Comparison of ENCODE assay signal across 8 cellular contexts in the genomic region with DNA sequence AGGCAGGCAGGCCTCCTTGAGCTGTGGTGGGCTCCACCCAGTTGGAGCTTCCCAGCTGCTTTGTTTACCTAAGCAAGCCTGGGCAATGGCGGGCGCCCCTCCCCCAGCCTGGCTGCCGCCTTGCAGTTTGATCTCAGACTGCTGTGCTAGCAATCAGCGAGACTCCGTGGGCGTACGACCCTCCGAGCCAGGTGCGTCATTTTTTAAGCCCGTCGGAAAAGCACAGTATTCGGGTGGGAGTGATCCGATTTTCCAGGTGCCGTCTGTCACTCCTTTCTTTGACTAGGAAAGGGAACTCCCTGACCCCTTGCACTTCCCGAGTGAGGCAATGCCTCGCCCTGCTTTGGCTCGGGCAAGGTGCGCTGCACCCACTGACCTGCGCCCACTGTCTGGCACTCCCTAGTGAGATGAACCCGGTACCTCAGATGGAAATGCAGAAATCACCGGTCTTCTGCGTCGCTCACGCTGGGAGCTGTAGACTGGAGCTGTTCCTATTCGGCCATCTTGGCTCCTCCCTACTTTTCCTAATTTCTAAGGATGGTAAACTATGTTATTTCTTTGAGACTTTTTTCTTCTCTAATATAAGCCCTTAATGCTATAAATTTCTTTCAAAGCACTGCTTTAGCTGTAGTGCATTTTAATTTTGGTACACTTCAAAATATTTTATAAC.
A peak's percentile ranks its signal among the peaks of the same experiment; 100 is the strongest.
DNase-seq lines count a peak whose midpoint lies in the region; FAIRE-seq and TF ChIP-seq lines count a peak whose summit lies in the region.
"Not testable (repeated sequence)": the region's sequence is repeated elsewhere in the genome, so short reads cannot be mapped to it uniquely, and the experiment has no call there.

No MANE protein-coding gene starts in this region.

- not testable (repeated sequence) for H3K27ac Mint-ChIP-seq in nephron progenitor cell

- TF ChIP-seq POLR2A in H1 (IDR thresholded peaks at IDR 0.05; ENCODE audit: control extremely low read depth in 1 of 2, low read depth in 2 of 2, low read length in 2 of 2); suprapubic skin (IDR thresholded peaks at IDR 0.05): not testable (repeated sequence)

- H3K27ac ChIP-seq in HEK293 (ENCODE audit: extremely low read depth, low read depth, low read length); H1 (ENCODE audit: low read depth, low read length); kidney (ENCODE audit: low read depth in 2 of 2, low read length in 2 of 2); suprapubic skin: not testable (repeated sequence)
- H3K27ac ChIP-seq in SJCRH30: peak overlapping the region; percentile 57

- TF ChIP-seq RAD21 in H1 (IDR thresholded peaks at IDR 0.05 in 1 of 2, conservative IDR thresholded peaks at IDR 0.05 in 1 of 2; ENCODE audit: low read depth in 2 of 2, low read length in 2 of 2): not testable (repeated sequence)

- H3K23me2 ChIP-seq in H1 (ENCODE audit: low read depth, low read length): not testable (repeated sequence)

- peaks cover 51% of the 10 kb centered on the region for H3K9me3 Mint-ChIP-seq in nephron progenitor cell

- not testable (repeated sequence) for H4K20me1 ChIP-seq in H1 (replicated peaks in 1 of 2; ENCODE audit: control insufficient read depth in 1 of 2, insufficient read depth in 2 of 2, low read length in 2 of 2)

- H3K9ac ChIP-seq in H1 (replicated peaks in 1 of 4; ENCODE audit: extremely low read depth in 1 of 4, low read depth in 3 of 4, low read length in 3 of 4); kidney (ENCODE audit: low read length in 2 of 2): not testable (repeated sequence)

- not testable (repeated sequence) for H3K27me3 Mint-ChIP-seq in nephron progenitor cell (ENCODE audit: low read depth, poor library complexity)

- H3K36me3 Mint-ChIP-seq in nephron progenitor cell (ENCODE audit: low read depth): peaks cover 36% of the 10 kb centered on the region

- H3K4me1 ChIP-seq in HEK293 (ENCODE audit: control insufficient read depth, insufficient read depth, low read length); SJCRH30; H1 (replicated peaks in 1 of 4; ENCODE audit: control insufficient read depth in 3 of 4, insufficient read depth in 4 of 4, low read length in 3 of 4); kidney (ENCODE audit: control insufficient read depth in 1 of 2, insufficient read depth in 1 of 2, low read depth in 1 of 2, low read length in 2 of 2); suprapubic skin: not testable (repeated sequence)

- H3K36me3 ChIP-seq in HEK293 (ENCODE audit: control insufficient read depth in 2 of 2, insufficient read depth in 1 of 2, low read length in 2 of 2); SJCRH30; H1 (ENCODE audit: control insufficient read depth in 2 of 4, insufficient read depth in 4 of 4, low read length in 3 of 4); kidney (ENCODE audit: control insufficient read depth in 1 of 2, insufficient read depth in 2 of 2, low read length in 2 of 2); suprapubic skin: not testable (repeated sequence)

- H3K79me2 ChIP-seq in H1 (ENCODE audit: control insufficient read depth in 1 of 2, insufficient read depth in 2 of 2, low read length in 2 of 2): not testable (repeated sequence)

- H3K4me3 ChIP-seq in HEK293 (ENCODE audit: low read depth, low read length): not testable (repeated sequence)
- H3K4me3 ChIP-seq in SJCRH30 (peak overlapping the region; percentile 65), H1 (ENCODE audit: extremely low read depth in 1 of 4, insufficient read depth in 2 of 4, low read depth in 3 of 4, low read length in 4 of 4) (peak overlapping the region in 1 of 4 experiments; percentile 17; a peak in 1 of 8 replicates), kidney (ENCODE audit: low read length in 2 of 2) (peak overlapping the region in 1 of 2 donors; percentile 41), suprapubic skin (peak overlapping the region; percentile 33)

- H3K14ac ChIP-seq in H1 (ENCODE audit: insufficient read length): not testable (repeated sequence)

- H3K4me3 Mint-ChIP-seq in nephron progenitor cell: peak overlapping the region; percentile 52

- H4K8ac ChIP-seq in H1 (ENCODE audit: extremely low read depth, insufficient read depth, low read length): not testable (repeated sequence)

- not testable (repeated sequence) for H2BK20ac ChIP-seq in H1 (ENCODE audit: low read length)

- H3K23ac ChIP-seq in H1 (ENCODE audit: insufficient read length): not testable (repeated sequence)

- not testable (repeated sequence) for H2AFZ ChIP-seq in H1 (ENCODE audit: low read length)

- DNase-seq in COLO668 (lab: John Stamatoyannopoulos, UW; ENCODE audit: unreplicated experiment) (peak; percentile 5), NCI-H2171 treated with DMSO at 0.1 percent for 48 hours (lab: John Stamatoyannopoulos, UW) (peak; percentile 9), H1 (ENCODE audit: low read depth in 1 of 2, low spot score in 2 of 2) (peak in 1 of 2 experiments; percentile 51), kidney (peak; percentile 40)
- DNase-seq in SJCRH30; nephron progenitor cell; suprapubic skin (ENCODE audit: low spot score in 2 of 2): not testable (repeated sequence)

- H4K91ac ChIP-seq in H1 (replicated peaks; ENCODE audit: insufficient read length, low read length): not testable (repeated sequence)

- not testable (repeated sequence) for H2AK5ac ChIP-seq in H1 (ENCODE audit: low read depth, low read length)

- not testable (repeated sequence) for H3K18ac ChIP-seq in H1 (ENCODE audit: extremely low read depth, low read length)

- POLR2A ChIA-PET in HEK293 (lab: Yijun Ruan, JAX): not testable (repeated sequence)
- POLR2A ChIA-PET in H1 (lab: Charles Lee; ENCODE audit: partially characterized antibody): interaction anchor here (0.7 kb wide), 1 partner anchor 11 kb away, joined by 4 read pairs; no protein-coding TSS in a partner anchor

- H2BK12ac ChIP-seq in H1 (ENCODE audit: low read depth, low read length): not testable (repeated sequence)

- H3K27me3 ChIP-seq in SJCRH30; H1 (replicated peaks in 1 of 4; ENCODE audit: control insufficient read depth in 3 of 4, extremely low read depth in 1 of 4, insufficient read depth in 3 of 4, low read length in 3 of 4); suprapubic skin: not testable (repeated sequence)

- H3K4me1 Mint-ChIP-seq in nephron progenitor cell: peaks cover 34% of the 10 kb centered on the region

- CTCF ChIA-PET in HEK293 (lab: Yijun Ruan, JAX); H1 (lab: Charles Lee; ENCODE audit: partially characterized antibody): not testable (repeated sequence)

- H3K4ac ChIP-seq in H1 (replicated peaks; ENCODE audit: insufficient read length, low read depth, low read length): not testable (repeated sequence)

- not testable (repeated sequence) for FAIRE-seq in H1 (lab: Jason Lieb, UNC); kidney (lab: Jason Lieb, UNC)

- intact Hi-C loops in kidney (cut with DNase I): not testable (repeated sequence)

- not testable (repeated sequence) for H3K9me3 ChIP-seq in HEK293 (ENCODE audit: control insufficient read depth, insufficient read depth, low read depth, low read length); SJCRH30 (replicated peaks); H1 (ENCODE audit: insufficient read depth in 2 of 2, low read depth in 1 of 2, low read length in 1 of 2); kidney (ENCODE audit: control insufficient read depth in 1 of 2, low read length in 2 of 2); suprapubic skin

- WGBS in H1 (ENCODE audit: extremely low coverage in 1 of 2, insufficient coverage in 1 of 2, insufficient read length in 1 of 2, insufficient replicate concordance in 2 of 2, low coverage in 1 of 2, low lambda C conversion rate in 2 of 2, missing lambda C conversion rate in 1 of 2), 2 experiments: 87% methylated on average over 23 of the region's 25 CpGs; no CpG with 5 or more reads in 1 of the 2 experiments
- 49% methylated on average over 23 of the region's 25 CpGs for WGBS in suprapubic skin

- TF ChIP-seq EP300 in H1 (IDR thresholded peaks at IDR 0.05; ENCODE audit: borderline replicate concordance in 1 of 2, low read depth in 2 of 2, low read length in 2 of 2); suprapubic skin (IDR thresholded peaks at IDR 0.05): not testable (repeated sequence)

- not testable (repeated sequence) for H3K79me1 ChIP-seq in H1 (ENCODE audit: low read depth, low read length)

- H3K4me2 ChIP-seq in H1 (ENCODE audit: insufficient read depth in 1 of 2, low read depth in 2 of 2, low read length in 2 of 2): peak overlapping the region in 1 of 2 experiments; percentile 37; a peak in 1 of 4 replicates

- peak overlapping the region; percentile 81 for H2BK5ac ChIP-seq in H1 (ENCODE audit: low read depth, low read length)

- not testable (repeated sequence) for H4K5ac ChIP-seq in H1 (ENCODE audit: insufficient read length, low read depth, low read length)

- not testable (repeated sequence) for H2BK120ac ChIP-seq in H1 (replicated peaks; ENCODE audit: low read depth, low read length)

- H2BK15ac ChIP-seq in H1 (ENCODE audit: low read length): not testable (repeated sequence)

- not testable (repeated sequence) for H3K56ac ChIP-seq in H1 (replicated peaks; ENCODE audit: insufficient read length, low read depth, low read length)

- TF ChIP-seq CTCF in HEK293 (tag by site-specific recombination; IDR thresholded peaks at IDR 0.05); H1 (IDR thresholded peaks at IDR 0.05; ENCODE audit: control extremely low read depth in 1 of 3, insufficient read depth in 1 of 3, low read depth in 1 of 3, low read length in 3 of 3); kidney (IDR thresholded peaks at IDR 0.05; ENCODE audit: borderline replicate concordance, extremely low read depth, insufficient read depth); nephron progenitor cell (IDR thresholded peaks at IDR 0.05); suprapubic skin (IDR thresholded peaks at IDR 0.05): not testable (repeated sequence)
